8 cellular contexts compared by ENCODE assay signal in the genomic region with DNA sequence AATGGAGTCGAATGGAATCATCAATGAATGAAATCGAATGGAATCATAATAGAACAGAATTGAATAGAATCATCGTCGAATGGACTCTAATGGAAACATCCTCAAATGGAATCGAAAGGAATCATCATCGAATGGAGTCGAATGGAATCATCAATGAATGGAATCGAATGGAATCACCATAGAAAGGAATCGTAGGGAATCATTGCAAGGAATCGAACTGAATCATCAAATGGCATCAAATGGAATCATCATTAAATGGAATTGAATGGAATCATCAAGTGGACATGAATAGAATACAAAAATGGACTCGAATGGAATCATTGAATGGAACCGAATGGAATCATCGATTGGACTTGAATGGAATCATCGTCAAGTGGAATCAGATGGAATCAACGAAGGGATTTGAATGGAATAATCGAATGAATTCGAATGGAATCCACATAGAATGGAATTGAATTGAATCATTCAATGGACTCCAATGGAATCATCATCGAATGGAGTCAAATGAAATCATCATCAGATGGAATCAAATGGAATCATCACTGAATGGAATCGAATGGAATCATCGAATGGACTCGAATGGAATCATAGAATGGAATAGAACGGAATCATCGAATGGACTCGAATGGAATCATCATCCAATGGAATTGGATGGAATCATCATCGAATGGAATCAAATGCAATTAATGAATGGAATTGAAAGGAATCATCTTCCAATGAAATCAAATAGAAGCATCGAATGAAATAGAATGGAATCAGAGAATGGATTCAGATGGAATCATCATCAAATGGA.
DNase-seq lines count a peak whose midpoint lies in the region; ATAC-seq and TF ChIP-seq lines count a peak whose summit lies in the region.
"Not testable (repeated sequence)": the region's sequence is repeated elsewhere in the genome, so short reads cannot be mapped to it uniquely, and the experiment has no call there.

No MANE protein-coding gene starts in this region.

- not testable (repeated sequence) for H3K27me3 Mint-ChIP-seq in GM23338 (ENCODE audit: insufficient read depth, low read depth, poor library complexity); activated CD8-positive, alpha-beta memory T cell treated with anti-CD3 and anti-CD28 coated beads, Interleukin-2, amount 10 ng/mL, durations not matched to agents 7 days and 5 days

- TF ChIP-seq POLR2A in NB4 (IDR thresholded peaks at IDR 0.05; ENCODE audit: extremely low read depth, insufficient read length) = not testable (repeated sequence)

- H3K4me3 ChIP-seq in GM23338; NB4 (ENCODE audit: low read depth, low read length); cardiac fibroblast (replicated peaks in 1 of 2; ENCODE audit: low read depth in 2 of 2, low read length in 2 of 2); fibroblast of pulmonary artery (replicated peaks; ENCODE audit: low read depth, low read length); lung: not testable (repeated sequence)

- H3K36me3 ChIP-seq in GM23338 (ENCODE audit: insufficient read depth); lung (ENCODE audit: control insufficient read depth in 2 of 2, insufficient read depth in 2 of 2, low read length in 2 of 2): not testable (repeated sequence)

- peak; percentile 75 for DNase-seq in A172 (ENCODE audit: low spot score)
- DNase-seq in GM23338 (ENCODE audit: low spot score) = peak; percentile 27
- peak; percentile 58 for DNase-seq in NB4 (ENCODE audit: low read depth)
- DNase-seq in activated CD8-positive, alpha-beta memory T cell treated with anti-CD3 and anti-CD28 coated beads, Interleukin-2, amount 10 ng/mL, durations not matched to agents 7 days and 5 days = peak; percentile 52
- DNase-seq in cardiac fibroblast (ENCODE audit: low read depth in 2 of 2) = peak; percentile 21 to 52
- peak; percentile 41 for DNase-seq in fibroblast of pulmonary artery (ENCODE audit: low read depth)
- peak; percentile 81 for DNase-seq in lung (ENCODE audit: low spot score)
- DNase-seq in pulmonary artery endothelial cell (ENCODE audit: low read depth, low spot score) = peak; percentile 27

- not testable (repeated sequence) for H3K4me1 Mint-ChIP-seq in GM23338; activated CD8-positive, alpha-beta memory T cell treated with anti-CD3 and anti-CD28 coated beads, Interleukin-2, amount 10 ng/mL, durations not matched to agents 7 days and 5 days

- H3K27me3 ChIP-seq in GM23338 (ENCODE audit: insufficient read depth); lung (ENCODE audit: control insufficient read depth, insufficient read depth): not testable (repeated sequence)

- not testable (repeated sequence) for H3F3A ChIP-seq in GM23338 (replicated peaks; ENCODE audit: low read depth)

- 73 to 77% methylated on average over 20 to 23 of the region's 26 CpGs for WGBS in lung, 2 donors

- not testable (repeated sequence) for H2AFZ ChIP-seq in GM23338

- peaks cover 11% of the 10 kb centered on the region for H3K36me3 Mint-ChIP-seq in GM23338 (ENCODE audit: low read depth)
- H3K36me3 Mint-ChIP-seq in activated CD8-positive, alpha-beta memory T cell treated with anti-CD3 and anti-CD28 coated beads, Interleukin-2, amount 10 ng/mL, durations not matched to agents 7 days and 5 days = not testable (repeated sequence)

- TF ChIP-seq CTCF in GM23338 (conservative IDR thresholded peaks at IDR 0.05; ENCODE audit: low read depth in 2 of 2); NB4 (IDR thresholded peaks at IDR 0.05; ENCODE audit: low read depth, low read length); cardiac fibroblast (IDR thresholded peaks at IDR 0.05; ENCODE audit: low read depth, low read length); fibroblast of pulmonary artery (IDR thresholded peaks at IDR 0.05; ENCODE audit: low read length, missing control alignments); lung (IDR thresholded peaks at IDR 0.05; ENCODE audit: control extremely low read depth, extremely low read depth): not testable (repeated sequence)

- H3K4me3 Mint-ChIP-seq in GM23338; activated CD8-positive, alpha-beta memory T cell treated with anti-CD3 and anti-CD28 coated beads, Interleukin-2, amount 10 ng/mL, durations not matched to agents 7 days and 5 days: not testable (repeated sequence)

- peaks cover 23% of the 10 kb centered on the region; the same call in 2 of the 3 replicates for H3K9me3 Mint-ChIP-seq in GM23338
- H3K9me3 Mint-ChIP-seq in activated CD8-positive, alpha-beta memory T cell treated with anti-CD3 and anti-CD28 coated beads, Interleukin-2, amount 10 ng/mL, durations not matched to agents 7 days and 5 days (ENCODE audit: low read depth) = peaks cover 10% of the 10 kb centered on the region

- H3K9me2 ChIP-seq in GM23338 (ENCODE audit: insufficient read depth) = not testable (repeated sequence)

- not testable (repeated sequence) for H3K27ac Mint-ChIP-seq in GM23338; activated CD8-positive, alpha-beta memory T cell treated with anti-CD3 and anti-CD28 coated beads, Interleukin-2, amount 10 ng/mL, durations not matched to agents 7 days and 5 days

- not testable (repeated sequence) for H3K79me2 ChIP-seq in GM23338 (replicated peaks; ENCODE audit: insufficient read depth)

- ATAC-seq in GM23338; activated CD8-positive, alpha-beta memory T cell treated with anti-CD3 and anti-CD28 coated beads, Interleukin-2, amount 10 ng/mL, durations not matched to agents 7 days and 5 days; lung (ENCODE audit: insufficient read depth, low FRiP score): not testable (repeated sequence)

- not testable (repeated sequence) for H3K4me1 ChIP-seq in GM23338 (ENCODE audit: insufficient read depth); lung (ENCODE audit: control insufficient read depth in 2 of 2, insufficient read depth in 2 of 2, low read length in 2 of 2)

- CTCF ChIA-PET in activated CD8-positive, alpha-beta memory T cell treated with anti-CD3 and anti-CD28 coated beads, Interleukin-2, amount 10 ng/mL, durations not matched to agents 7 days and 5 days (lab: Charles Lee) = not testable (repeated sequence)

- H4K20me1 ChIP-seq in GM23338 (replicated peaks; ENCODE audit: insufficient read depth) = not testable (repeated sequence)

- H3K27ac ChIP-seq in GM23338 (ENCODE audit: low read depth); lung (ENCODE audit: low read depth in 1 of 2, low read length in 1 of 2): not testable (repeated sequence)

- H3K9me3 ChIP-seq in lung (ENCODE audit: control insufficient read depth in 2 of 2, insufficient read depth in 1 of 2, low read length in 1 of 2) = not testable (repeated sequence)

- H3K4me2 ChIP-seq in GM23338 = not testable (repeated sequence)

Comparison
In these comparisons a context has a peak if more than half of its experiments do, and no peak if none do; other contexts are left out.
1. DNase-seq: peak in every context shown above with its lines; median percentile 81 in lung; 75 in A172; 58 in NB4; 52 in activated CD8-positive, alpha-beta memory T cell treated with anti-CD3 and anti-CD28 coated beads, Interleukin-2, amount 10 ng/mL, durations not matched to agents 7 days and 5 days; 41 in fibroblast of pulmonary artery; 36 in cardiac fibroblast; 27 in GM23338; 27 in pulmonary artery endothelial cell.